ENCODE assay signal across 1 cellular context in genomic region chr12:70277973-70278372, GRCh38.
TF ChIP-seq lines count a peak whose summit lies in the region.

No MANE protein-coding gene starts in this region.

TF ChIP-seq in WTC11, 78 proteins besides CTCF, POLR2A, EP300 and RAD21:
- TF ChIP-seq, protein P1, sequence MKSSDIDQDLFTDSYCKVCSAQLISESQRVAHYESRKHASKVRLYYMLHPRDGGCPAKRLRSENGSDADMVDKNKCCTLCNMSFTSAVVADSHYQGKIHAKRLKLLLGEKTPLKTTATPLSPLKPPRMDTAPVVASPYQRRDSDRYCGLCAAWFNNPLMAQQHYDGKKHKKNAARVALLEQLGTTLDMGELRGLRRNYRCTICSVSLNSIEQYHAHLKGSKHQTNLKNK (CRISPR knock-in tag; IDR thresholded peaks at IDR 0.05) = no peak
- no peak for TF ChIP-seq RELA (CRISPR knock-in tag; IDR thresholded peaks at IDR 0.05; ENCODE audit: borderline replicate concordance)
- no peak for TF ChIP-seq ZNF317 (CRISPR knock-in tag; IDR thresholded peaks at IDR 0.05; ENCODE audit: borderline replicate concordance, low read depth)
- no peak for TF ChIP-seq ETV6 (CRISPR knock-in tag; IDR thresholded peaks at IDR 0.05)
- TF ChIP-seq GABPB1 (CRISPR knock-in tag; IDR thresholded peaks at IDR 0.05) = no peak
- TF ChIP-seq ZNF416 (CRISPR knock-in tag; IDR thresholded peaks at IDR 0.05) = no peak
- no peak for TF ChIP-seq PREB (CRISPR knock-in tag; IDR thresholded peaks at IDR 0.05; ENCODE audit: borderline replicate concordance)
- no peak for TF ChIP-seq JUN (CRISPR knock-in tag; IDR thresholded peaks at IDR 0.05)
- TF ChIP-seq OVOL2 (CRISPR knock-in tag; IDR thresholded peaks at IDR 0.05; ENCODE audit: borderline replicate concordance) = no peak
- TF ChIP-seq JAZF1 (CRISPR knock-in tag; IDR thresholded peaks at IDR 0.05) = no peak
- TF ChIP-seq, protein P2, sequence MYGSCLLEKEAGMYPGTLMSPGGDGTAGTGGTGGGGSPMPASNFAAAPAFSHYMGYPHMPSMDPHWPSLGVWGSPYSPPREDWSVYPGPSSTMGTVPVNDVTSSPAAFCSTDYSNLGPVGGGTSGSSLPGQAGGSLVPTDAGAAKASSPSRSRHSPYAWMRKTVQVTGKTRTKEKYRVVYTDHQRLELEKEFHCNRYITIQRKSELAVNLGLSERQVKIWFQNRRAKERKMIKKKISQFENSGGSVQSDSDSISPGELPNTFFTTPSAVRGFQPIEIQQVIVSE (CRISPR knock-in tag; IDR thresholded peaks at IDR 0.05; ENCODE audit: borderline replicate concordance) = no peak
- TF ChIP-seq, protein P3, sequence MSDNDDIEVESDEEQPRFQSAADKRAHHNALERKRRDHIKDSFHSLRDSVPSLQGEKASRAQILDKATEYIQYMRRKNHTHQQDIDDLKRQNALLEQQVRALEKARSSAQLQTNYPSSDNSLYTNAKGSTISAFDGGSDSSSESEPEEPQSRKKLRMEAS (CRISPR knock-in tag; IDR thresholded peaks at IDR 0.05) = no peak
- no peak for TF ChIP-seq NFYB (CRISPR knock-in tag; conservative IDR thresholded peaks at IDR 0.05; ENCODE audit: low read depth)
- no peak for TF ChIP-seq ZNF396 (CRISPR knock-in tag; IDR thresholded peaks at IDR 0.05; ENCODE audit: borderline replicate concordance)
- TF ChIP-seq CBFB (CRISPR knock-in tag; IDR thresholded peaks at IDR 0.05; ENCODE audit: low read depth) = no peak
